In the genomic region with DNA sequence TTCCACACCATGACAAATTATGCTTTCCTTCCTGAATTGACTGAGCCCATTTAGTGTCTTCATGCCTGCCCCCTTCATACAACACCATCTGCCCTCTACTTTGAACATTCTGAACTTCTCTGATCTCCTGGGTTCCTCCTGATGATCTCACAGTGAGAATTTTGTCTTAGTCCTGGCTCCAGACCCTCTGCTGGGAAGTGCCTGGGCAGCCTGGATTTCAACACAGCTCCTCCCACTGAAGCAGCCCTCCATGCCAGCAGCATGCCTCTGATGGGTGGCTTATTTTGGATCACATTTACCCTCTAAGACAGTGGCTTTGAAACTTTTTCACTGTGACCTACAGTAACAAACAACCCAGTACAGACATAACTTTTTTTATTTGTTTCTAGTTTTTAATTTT, we compare ENCODE assay signal across 16 cellular contexts. TPM values are rescaled to one million over a fixed set of nuclear protein-coding genes. Genes with fewer than 3 reads are reported as not detected.
A peak's percentile ranks its signal among the peaks of the same experiment; 100 is the strongest.
DNase-seq lines count a peak whose midpoint lies in the region; ATAC-seq, FAIRE-seq and TF ChIP-seq lines count a peak whose summit lies in the region.
"Had no signal": no experiment of that assay in that cellular context is flagged by ENCODE, and none has a peak within 500 bp of the region (broad histone marks: within the 10 kb centered on the region; RNA-seq: fewer than 3 reads in every experiment).

No MANE protein-coding gene starts in this region.

- intact Hi-C loops in left ventricle myocardium inferior (cut with micrococcal nuclease), result no loop called here

- H3K27ac Mint-ChIP-seq in T-helper 2 cell treated with Interferon-gamma antibody and Interleukin-4, amounts not matched to agents 5 μg/mL and 100 μg/mL, for 36 hours, result no peak overlapping the region
- H3K27ac Mint-ChIP-seq: activated T-cell treated with anti-CD3 and anti-CD28 coated beads, Interleukin-2, amount 50 U/mL, for 24 hours; CD8-positive, alpha-beta T cell; stimulated activated effector memory CD8-positive, alpha-beta T cell treated with anti-CD3 and anti-CD28 coated beads, Interleukin-12 subunit alpha, Interleukin-12 subunit beta, amount 100 ng/mL, for 72 hours had no signal

- DNase-seq in GM19239 (ENCODE audit: insufficient read length, low spot score) (no peak), UCSD-AML1 (lab: John Stamatoyannopoulos, UW; ENCODE audit: unreplicated experiment) (peak; percentile 14), left ventricle myocardium inferior (no peak), smooth muscle cell (lab: John Stamatoyannopoulos, UW; ENCODE audit: unreplicated experiment) (no peak), NCI-H1417 treated with DMSO at 0.1 percent for 48 hours (lab: John Stamatoyannopoulos, UW) (no peak)
- no peak for DNase-seq in T-helper 2 cell treated with Interferon-gamma antibody and Interleukin-4, amounts not matched to agents 5 μg/mL and 100 μg/mL, for 36 hours (ENCODE audit: low spot score)
- DNase-seq: activated CD4-positive, alpha-beta T cell treated with anti-CD3 and anti-CD28 coated beads for 4 hours; activated T-cell treated with anti-CD3 and anti-CD28 coated beads, Interleukin-2, amount 50 U/mL, for 24 hours; CD8-positive, alpha-beta T cell; GF-D8; stimulated activated CD4-positive, alpha-beta T cell treated with anti-CD3 and anti-CD28 coated beads, Interleukin-4, amount 100 ng/mL, for 24 hours had no signal

- H4K20me1 ChIP-seq in smooth muscle cell (ENCODE audit: low read depth), result peaks cover 80% of the 10 kb centered on the region

- peaks cover 2% of the 10 kb centered on the region for H3F3A ChIP-seq in smooth muscle cell (ENCODE audit: low read depth)

- H3K4me3 ChIP-seq in left ventricle myocardium inferior, result no peak overlapping the region
- no peak overlapping the region for H3K4me3 ChIP-seq in smooth muscle cell
- H3K4me3 ChIP-seq: adrenal gland had no signal

- ATAC-seq in GM21515 (IDR thresholded peaks at IDR 0.05; ENCODE audit: unreplicated experiment) (no peak), GM18511 (IDR thresholded peaks at IDR 0.05; ENCODE audit: unreplicated experiment) (no peak)
- ATAC-seq: CD8-positive, alpha-beta T cell; stimulated activated effector memory CD8-positive, alpha-beta T cell treated with anti-CD3 and anti-CD28 coated beads, Interleukin-12 subunit alpha, Interleukin-12 subunit beta, amount 100 ng/mL, for 72 hours had no signal

- peak; percentile 47 for FAIRE-seq in GM19239 (lab: Jason Lieb, UNC)

- no peaks in the 10 kb centered on the region for H3K36me3 Mint-ChIP-seq in T-helper 2 cell treated with Interferon-gamma antibody and Interleukin-4, amounts not matched to agents 5 μg/mL and 100 μg/mL, for 36 hours (ENCODE audit: low read depth)
- H3K36me3 Mint-ChIP-seq: CD8-positive, alpha-beta T cell had no signal

- no peaks in the 10 kb centered on the region for H3K9me3 Mint-ChIP-seq in T-helper 2 cell treated with Interferon-gamma antibody and Interleukin-4, amounts not matched to agents 5 μg/mL and 100 μg/mL, for 36 hours
- H3K9me3 Mint-ChIP-seq: activated T-cell treated with anti-CD3 and anti-CD28 coated beads, Interleukin-2, amount 50 U/mL, for 24 hours; CD8-positive, alpha-beta T cell; stimulated activated effector memory CD8-positive, alpha-beta T cell treated with anti-CD3 and anti-CD28 coated beads, Interleukin-12 subunit alpha, Interleukin-12 subunit beta, amount 100 ng/mL, for 72 hours had no signal

- H3K27me3 ChIP-seq in left ventricle myocardium inferior (ENCODE audit: low read depth) (no peaks in the 10 kb centered on the region), smooth muscle cell (ENCODE audit: low read depth) (no peaks in the 10 kb centered on the region)
- H3K27me3 ChIP-seq: adrenal gland had no signal

- H3K4me1 ChIP-seq in left ventricle myocardium inferior, result peaks cover 43% of the 10 kb centered on the region
- H3K4me1 ChIP-seq in smooth muscle cell (ENCODE audit: low read depth), result peaks cover 24% of the 10 kb centered on the region

- H3K27ac ChIP-seq in left ventricle myocardium inferior (replicated peaks) (peak overlapping the region; percentile 52), smooth muscle cell (ENCODE audit: low read depth) (peak overlapping the region; percentile 36)
- H3K27ac ChIP-seq: adrenal gland had no signal

- H3K27me3 Mint-ChIP-seq in T-helper 2 cell treated with Interferon-gamma antibody and Interleukin-4, amounts not matched to agents 5 μg/mL and 100 μg/mL, for 36 hours (ENCODE audit: low read depth), result peaks cover 2% of the 10 kb centered on the region
- H3K27me3 Mint-ChIP-seq: activated T-cell treated with anti-CD3 and anti-CD28 coated beads, Interleukin-2, amount 50 U/mL, for 24 hours had no signal

- H3K9ac ChIP-seq in smooth muscle cell (ENCODE audit: low read depth), result no peak overlapping the region

- peak overlapping the region; percentile 66 for H3K4me2 ChIP-seq in smooth muscle cell

- no peaks in the 10 kb centered on the region for H3K4me1 Mint-ChIP-seq in T-helper 2 cell treated with Interferon-gamma antibody and Interleukin-4, amounts not matched to agents 5 μg/mL and 100 μg/mL, for 36 hours (ENCODE audit: low read depth)
- H3K4me1 Mint-ChIP-seq: stimulated activated effector memory CD8-positive, alpha-beta T cell treated with anti-CD3 and anti-CD28 coated beads, Interleukin-12 subunit alpha, Interleukin-12 subunit beta, amount 100 ng/mL, for 72 hours had no signal

- H3K36me3 ChIP-seq in left ventricle myocardium inferior (no peaks in the 10 kb centered on the region), smooth muscle cell (ENCODE audit: low read depth) (peaks cover 7% of the 10 kb centered on the region)
- H3K36me3 ChIP-seq: adrenal gland had no signal

- TF ChIP-seq CTCF in left ventricle myocardium inferior (IDR thresholded peaks at IDR 0.05; ENCODE audit: borderline replicate concordance) (no peak), smooth muscle cell (IDR thresholded peaks at IDR 0.05; ENCODE audit: borderline replicate concordance, insufficient read depth, poor library complexity, severe bottlenecking) (no peak)

- peaks cover 96% of the 10 kb centered on the region for H3K79me2 ChIP-seq in smooth muscle cell (ENCODE audit: low read depth)

- no peak overlapping the region for H3K4me3 Mint-ChIP-seq in T-helper 2 cell treated with Interferon-gamma antibody and Interleukin-4, amounts not matched to agents 5 μg/mL and 100 μg/mL, for 36 hours
- H3K4me3 Mint-ChIP-seq: activated T-cell treated with anti-CD3 and anti-CD28 coated beads, Interleukin-2, amount 50 U/mL, for 24 hours; CD8-positive, alpha-beta T cell; stimulated activated effector memory CD8-positive, alpha-beta T cell treated with anti-CD3 and anti-CD28 coated beads, Interleukin-12 subunit alpha, Interleukin-12 subunit beta, amount 100 ng/mL, for 72 hours had no signal

- no peak overlapping the region for H2AFZ ChIP-seq in smooth muscle cell (ENCODE audit: low read depth)

- H3K9me3 ChIP-seq in left ventricle myocardium inferior (replicated peaks) (no peaks in the 10 kb centered on the region), smooth muscle cell (replicated peaks; ENCODE audit: low read depth) (no peaks in the 10 kb centered on the region)
- H3K9me3 ChIP-seq: adrenal gland had no signal

RNA-seq across cellular contexts. Expression of a gene that starts 41.5 kb away (rescaled TPM):
- total RNA-seq in left ventricle myocardium inferior, result 14.0 TPM
- 76.2 and 93.1 TPM in 2 replicates for total RNA-seq in smooth muscle cell
- 35.0 and 38.6 TPM in 2 replicates for polyA plus RNA-seq in smooth muscle cell

RNA-seq across cellular contexts. Expression of a gene that starts 48.9 kb away (rescaled TPM):
- total RNA-seq in left ventricle myocardium inferior, result 1.7 TPM
- 5.1 and 12.1 TPM in 2 replicates for total RNA-seq in smooth muscle cell
- polyA plus RNA-seq in smooth muscle cell, result 3.4 and 4.6 TPM in 2 replicates
- total RNA-seq: fibroblast of villous mesenchyme had no signal
